In the genomic region with DNA sequence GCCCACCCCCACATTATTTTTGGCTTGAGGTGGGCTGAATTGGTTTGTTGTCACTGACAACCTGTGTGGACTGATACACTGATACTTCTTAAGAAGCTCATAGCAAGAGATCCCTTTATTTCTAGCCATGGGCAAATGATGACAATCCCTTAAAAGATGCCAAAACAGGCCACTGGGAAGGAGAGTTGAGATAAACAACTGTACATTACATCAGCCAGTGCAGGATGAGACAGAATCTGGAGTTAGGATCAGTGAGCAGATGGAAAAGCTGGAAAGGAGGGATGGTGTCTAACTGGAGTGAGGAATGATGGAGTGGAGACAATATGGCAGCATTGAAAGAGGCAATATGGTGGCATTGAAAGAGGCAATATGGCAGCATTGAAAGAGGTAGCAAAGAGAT, we compare ENCODE assay signal across 25 cellular contexts.
"Had no signal": no experiment of that assay in that cellular context is flagged by ENCODE, and none has a peak within 500 bp of the region (broad histone marks: within the 10 kb centered on the region; RNA-seq: fewer than 3 reads in every experiment).

No MANE protein-coding gene starts in this region.

- H3K9ac ChIP-seq: SK-N-SH had no signal

- H3K36me3 ChIP-seq: MG63, SJCRH30 had no signal

- H3K4me2 ChIP-seq: SK-N-SH had no signal

- H3K4me3 ChIP-seq: MG63, SJCRH30 had no signal

- ATAC-seq: activated CD8-positive, alpha-beta T cell treated with anti-CD3 and anti-CD28 coated beads, Interleukin-2, amount 10 ng/mL, durations not matched to agents 7 days and 5 days; Panc1; Right ventricle myocardium inferior had no signal

- FAIRE-seq: astrocyte had no signal

- H3K27ac ChIP-seq: SJCRH30 had no signal

- DNase-seq: activated CD4-positive, alpha-beta T cell treated with anti-CD3 and anti-CD28 coated beads for 48 hours; activated CD4-positive, alpha-beta T cell treated with anti-CD3 and anti-CD28 coated beads, Interleukin-2, amount 50 U/mL, for 4 hours; activated CD4-positive, CD25-positive, alpha-beta regulatory T cell treated with anti-CD3 and anti-CD28 coated beads, Interleukin-2, amount 50 U/mL, for 72 hours; activated CD8-positive, alpha-beta T cell treated with anti-CD3 and anti-CD28 coated beads, Interleukin-2, amount 10 ng/mL, durations not matched to agents 7 days and 5 days; activated gamma-delta T cell; activated naive CD4-positive, alpha-beta T cell treated with anti-CD3 and anti-CD28 coated beads for 36 hours; activated T-cell treated with anti-CD3 and anti-CD28 coated beads, Interleukin-2, amount 50 U/mL, for 24 hours; amygdala; MG63; MV-4-11; NCI-H1092 treated with DMSO at 0.1 percent for 48 hours; NCI-H1417 treated with DMSO at 0.1 percent for 48 hours; NCI-H1694; NCI-H2029; NCI-H345; NCI-H510A; NCI-H526 treated with DMSO at 0.1 percent for 48 hours; NCI-H82; OCI-M1; RPMI8226; SJCRH30; SK-N-SH had no signal

- H3K27me3 ChIP-seq: MG63, SJCRH30 had no signal

- H3K9me3 ChIP-seq: MG63, SJCRH30, SK-N-SH had no signal
